ENCODE assay signal across 20 cellular contexts in genomic region chr7:86130268-86130667, GRCh38.
"Had no signal": no experiment of that assay in that cellular context is flagged by ENCODE, and none has a peak within 500 bp of the region (broad histone marks: within the 10 kb centered on the region; RNA-seq: fewer than 3 reads in every experiment).

No MANE protein-coding gene starts in this region.

- H3K27ac ChIP-seq: esophagus squamous epithelium, parathyroid adenoma, prostate gland, right atrium auricular region, skin epidermis, suprapubic skin had no signal

- H3K27me3 Mint-ChIP-seq: effector memory CD8-positive, alpha-beta T cell; memory B cell; stimulated activated naive CD8-positive, alpha-beta T cell treated with anti-CD3 and anti-CD28 coated beads, Interleukin-15, amount 100 ng/mL, for 72 hours had no signal

- H3K4me3 ChIP-seq: esophagus squamous epithelium, lung, prostate gland, right atrium auricular region, skin epidermis, suprapubic skin had no signal

- H3K27me3 ChIP-seq: esophagus squamous epithelium, right atrium auricular region, suprapubic skin had no signal

- H3K36me3 Mint-ChIP-seq: memory B cell had no signal

- H3K4me1 Mint-ChIP-seq: memory B cell; natural killer cell; stimulated activated naive CD8-positive, alpha-beta T cell treated with anti-CD3 and anti-CD28 coated beads, Interleukin-15, amount 100 ng/mL, for 72 hours had no signal

- H3K36me3 ChIP-seq: esophagus squamous epithelium, prostate gland, right atrium auricular region, suprapubic skin had no signal

- H3K4me1 ChIP-seq: esophagus squamous epithelium, parathyroid adenoma, prostate gland, right atrium auricular region, suprapubic skin had no signal

- DNase-seq: cortex of kidney; effector memory CD8-positive, alpha-beta T cell; erythroblast; esophagus squamous epithelium; hypothalamus; kidney; natural killer cell; stimulated activated CD4-positive, alpha-beta T cell treated with anti-CD3 and anti-CD28 coated beads, Interleukin-15, amount 100 ng/mL, for 24 hours; stimulated activated CD4-positive, alpha-beta T cell treated with anti-CD3 and anti-CD28 coated beads, Interleukin-2, amount 100 ng/mL, for 48 hours; stimulated activated naive CD4-positive, alpha-beta T cell; stimulated activated naive CD8-positive, alpha-beta T cell treated with anti-CD3 and anti-CD28 coated beads, Interleukin-15, amount 100 ng/mL, for 72 hours; trophoblast cell had no signal

- ATAC-seq: effector memory CD8-positive, alpha-beta T cell; left lobe of liver; natural killer cell; stimulated activated naive CD8-positive, alpha-beta T cell treated with anti-CD3 and anti-CD28 coated beads, Interleukin-15, amount 100 ng/mL, for 72 hours had no signal

- H3K4me3 Mint-ChIP-seq: effector memory CD8-positive, alpha-beta T cell; memory B cell; natural killer cell; stimulated activated naive CD8-positive, alpha-beta T cell treated with anti-CD3 and anti-CD28 coated beads, Interleukin-15, amount 100 ng/mL, for 72 hours had no signal

- H3K79me2 ChIP-seq: parathyroid adenoma had no signal

- H3K9me3 ChIP-seq: esophagus squamous epithelium, prostate gland, right atrium auricular region, suprapubic skin had no signal

- H3K27ac Mint-ChIP-seq: effector memory CD8-positive, alpha-beta T cell; memory B cell; natural killer cell; stimulated activated naive CD8-positive, alpha-beta T cell treated with anti-CD3 and anti-CD28 coated beads, Interleukin-15, amount 100 ng/mL, for 72 hours had no signal

- H2AFZ ChIP-seq: parathyroid adenoma had no signal
